In the genomic region with DNA sequence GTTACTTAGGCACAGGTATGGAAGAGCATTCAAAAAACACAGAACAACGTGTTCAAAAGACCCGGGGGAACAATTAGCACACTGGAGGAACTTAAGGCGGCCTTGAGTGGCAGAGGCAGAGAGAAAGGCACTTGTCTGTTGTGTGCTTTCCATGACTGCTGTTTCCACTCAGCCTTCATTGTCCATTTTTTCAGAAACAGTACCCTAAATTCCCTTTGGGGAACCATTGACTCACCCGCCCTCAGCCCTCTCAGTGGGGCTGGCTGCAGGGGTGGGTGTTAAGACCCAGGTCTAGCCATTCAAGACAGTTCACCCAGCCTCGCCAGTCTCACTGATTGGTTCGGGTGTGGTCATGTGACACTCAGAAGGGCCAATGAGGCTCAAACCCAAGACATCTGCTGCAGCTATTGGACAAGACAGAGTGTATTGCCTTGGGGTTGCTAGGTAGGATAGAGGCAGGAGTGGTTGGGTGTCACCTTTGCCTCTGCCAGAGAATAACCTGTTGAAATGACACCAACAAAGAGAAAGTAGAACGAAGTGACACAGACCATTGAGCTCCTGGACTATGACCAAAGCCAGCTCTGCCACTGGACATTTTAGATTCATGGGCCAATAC, we compare ENCODE assay signal across 8 cellular contexts. TPM values are rescaled to one million over a fixed set of nuclear protein-coding genes. Genes with fewer than 3 reads are reported as not detected.
DNase-seq lines count a peak whose midpoint lies in the region; ATAC-seq and TF ChIP-seq lines count a peak whose summit lies in the region.

No MANE protein-coding gene starts in this region.

- no peaks in the 10 kb centered on the region for H3K36me3 ChIP-seq in iPS DF 6.9 (ENCODE audit: control insufficient read depth, insufficient read depth, low read length)
- no peaks in the 10 kb centered on the region for H3K36me3 ChIP-seq in spleen

- ATAC-seq in GM18868 (IDR thresholded peaks at IDR 0.05; ENCODE audit: unreplicated experiment), result peak; percentile 99
- peak; percentile 99 for ATAC-seq in HG02884 (IDR thresholded peaks at IDR 0.05; ENCODE audit: unreplicated experiment)

- intact Hi-C loops in activated CD4-positive, alpha-beta T cell treated with anti-CD3 and anti-CD28 coated beads, Interleukin-2, amount 10 ng/mL, durations not matched to agents 24 days and 14 days (cut with micrococcal nuclease), result no loop called here
- intact Hi-C loops in spleen (cut with DNase I; ENCODE audit: low total_unique reads), result no loop called here

- DNase-seq in CMK (ENCODE audit: low read depth), result peak; percentile 41
- DNase-seq in NCI-H2029 (lab: John Stamatoyannopoulos, UW), result peak; percentile 94
- DNase-seq in activated CD4-positive, alpha-beta T cell treated with anti-CD3 and anti-CD28 coated beads, Interleukin-2, amount 10 ng/mL, durations not matched to agents 24 days and 14 days, result peak; percentile 74
- DNase-seq in iPS DF 6.9 (ENCODE audit: low read depth, low spot score), result peak; percentile 74
- DNase-seq in NK-92 (lab: John Stamatoyannopoulos, UW; ENCODE audit: unreplicated experiment), result no peak
- DNase-seq in spleen, result no peak

- H3K4me3 ChIP-seq in iPS DF 6.9 (ENCODE audit: low read length) (no peak overlapping the region), spleen (no peak overlapping the region)

- H3K36me3 Mint-ChIP-seq in activated CD4-positive, alpha-beta T cell treated with anti-CD3 and anti-CD28 coated beads, Interleukin-2, amount 10 ng/mL, durations not matched to agents 24 days and 14 days (ENCODE audit: low read depth), result no peaks in the 10 kb centered on the region

- peaks cover 10% of the 10 kb centered on the region for H3K9me3 Mint-ChIP-seq in activated CD4-positive, alpha-beta T cell treated with anti-CD3 and anti-CD28 coated beads, Interleukin-2, amount 10 ng/mL, durations not matched to agents 24 days and 14 days

- H3K27ac Mint-ChIP-seq in activated CD4-positive, alpha-beta T cell treated with anti-CD3 and anti-CD28 coated beads, Interleukin-2, amount 10 ng/mL, durations not matched to agents 24 days and 14 days, result peak overlapping the region; percentile 31

- H3K27me3 ChIP-seq in iPS DF 6.9 (ENCODE audit: control insufficient read depth, insufficient read depth, low read length) (peaks cover 1% of the 10 kb centered on the region; the same call in 1 of the 2 replicates), spleen (replicated peaks in 1 of 7) (no peaks in the 10 kb centered on the region)

- no peak for TF ChIP-seq CTCF in spleen (IDR thresholded peaks at IDR 0.05 in 8 of 11, conservative IDR thresholded peaks at IDR 0.05 in 3 of 11)

- peaks cover 15% of the 10 kb centered on the region for H3K4me1 Mint-ChIP-seq in activated CD4-positive, alpha-beta T cell treated with anti-CD3 and anti-CD28 coated beads, Interleukin-2, amount 10 ng/mL, durations not matched to agents 24 days and 14 days

- H3K4me1 ChIP-seq in iPS DF 6.9 (ENCODE audit: control insufficient read depth, insufficient read depth, low read length) (no peaks in the 10 kb centered on the region), spleen (peaks cover 0 to 8% (median 0%) of the 10 kb centered on the region in 6 donors)

- H3K9me3 ChIP-seq in iPS DF 6.9 (ENCODE audit: control insufficient read depth, insufficient read depth, low read length) (no peaks in the 10 kb centered on the region), spleen (peaks cover 0 to 10% (median 5%) of the 10 kb centered on the region in 8 donors)

- TF ChIP-seq POLR2A in spleen (IDR thresholded peaks at IDR 0.05), result no peak

- peaks cover under 1% of the 10 kb centered on the region for H3K27me3 Mint-ChIP-seq in activated CD4-positive, alpha-beta T cell treated with anti-CD3 and anti-CD28 coated beads, Interleukin-2, amount 10 ng/mL, durations not matched to agents 24 days and 14 days

- no peak overlapping the region for H3K27ac ChIP-seq in iPS DF 6.9 (ENCODE audit: low read length)
- H3K27ac ChIP-seq in spleen, result no peak overlapping the region

- WGBS in iPS DF 6.9 (ENCODE audit: insufficient coverage, insufficient read length), result no CpG with 5 or more reads among the region's 7 CpGs
- WGBS in spleen, 5 donors, result 68 to 86% (median 77%) methylated on average over 7 of the region's 7 CpGs

- H3K4me3 Mint-ChIP-seq in activated CD4-positive, alpha-beta T cell treated with anti-CD3 and anti-CD28 coated beads, Interleukin-2, amount 10 ng/mL, durations not matched to agents 24 days and 14 days, result no peak overlapping the region

RNA-seq across cellular contexts. Expression of a gene that starts 19.6 kb away (rescaled TPM):
- total RNA-seq in activated CD4-positive, alpha-beta T cell treated with anti-CD3 and anti-CD28 coated beads, Interleukin-2, amount 10 ng/mL, durations not matched to agents 24 days and 14 days, result 39.2 and 46.1 TPM in 2 replicates
- total RNA-seq in spleen, result 10 to 100 TPM; 23.6 to 29.2 (median 27.1) TPM
- 10 to 100 TPM; 14.7 to 24.7 (median 19.9) TPM for polyA plus RNA-seq in spleen

RNA-seq across cellular contexts. Expression of a gene that starts 41.4 kb away (rescaled TPM):
- 92.2 and 93.5 TPM in 2 replicates for total RNA-seq in activated CD4-positive, alpha-beta T cell treated with anti-CD3 and anti-CD28 coated beads, Interleukin-2, amount 10 ng/mL, durations not matched to agents 24 days and 14 days
- total RNA-seq in spleen, result 10 to 100 TPM; 48.8 to 65.7 (median 53.6) TPM
- polyA plus RNA-seq in spleen, result 10 to 100 TPM in 1 of 3 donors, 1 to 10 TPM in 2; 7.8 to 12.4 (median 10.0) TPM

RNA-seq across cellular contexts. Expression of a gene that starts 51.1 kb away (rescaled TPM):
- 0.05 TPM in 1 of 2 replicates, not detected in the other for total RNA-seq in activated CD4-positive, alpha-beta T cell treated with anti-CD3 and anti-CD28 coated beads, Interleukin-2, amount 10 ng/mL, durations not matched to agents 24 days and 14 days
- total RNA-seq in spleen, result 100 to 1,000 TPM in 6 of 7 donors, 10 to 100 TPM in 1; 59.0 to 135 (median 114) TPM
- 10 to 100 TPM in 2 of 3 donors, 1 to 10 TPM in 1; 9.6 to 29.9 (median 23.3) TPM for polyA plus RNA-seq in spleen

Comparison
In these comparisons a context has a peak if more than half of its experiments do, and no peak if none do; other contexts are left out.
1. DNase-seq: peak in CMK (single experiment), NCI-H2029 (single experiment), activated CD4-positive, alpha-beta T cell treated with anti-CD3 and anti-CD28 coated beads, Interleukin-2, amount 10 ng/mL, durations not matched to agents 24 days and 14 days (single experiment) and iPS DF 6.9 (single experiment); none in NK-92 (single experiment) and spleen (single experiment).
2. RNA of a gene that starts 51.1 kb away (total RNA-seq): 59.0 to 135 TPM in spleen; 0.05 TPM in activated CD4-positive, alpha-beta T cell treated with anti-CD3 and anti-CD28 coated beads, Interleukin-2, amount 10 ng/mL, durations not matched to agents 24 days and 14 days; every median in the first group is over 10 times any median in the second.